Comparison of ENCODE assay signal across 9 cellular contexts in genomic region chr2:179274749-179275148, GRCh38. TPM values are rescaled to one million over a fixed set of nuclear protein-coding genes. Genes with fewer than 3 reads are reported as not detected.
A peak's percentile ranks its signal among the peaks of the same experiment; 100 is the strongest.
DNase-seq lines count a peak whose midpoint lies in the region; ATAC-seq, FAIRE-seq and TF ChIP-seq lines count a peak whose summit lies in the region.
"Had no signal": no experiment of that assay in that cellular context is flagged by ENCODE, and none has a peak within 500 bp of the region (broad histone marks: within the 10 kb centered on the region; RNA-seq: fewer than 3 reads in every experiment).

No MANE protein-coding gene starts in this region.

- H3K9me3 Mint-ChIP-seq in chondrocyte (ENCODE audit: low read depth) = no peaks in the 10 kb centered on the region
- no peaks in the 10 kb centered on the region for H3K9me3 Mint-ChIP-seq in activated T-cell treated with anti-CD3 and anti-CD28 coated beads, Interleukin-2, amount 50 U/mL, for 24 hours

- TF ChIP-seq CTCF in chondrocyte (IDR thresholded peaks at IDR 0.05) = no peak
- no peak for TF ChIP-seq CTCF in D721Med (IDR thresholded peaks at IDR 0.05; ENCODE audit: insufficient read depth, missing control alignments)

- no peaks in the 10 kb centered on the region for H3K36me3 Mint-ChIP-seq in chondrocyte (ENCODE audit: low read depth)
- H3K36me3 Mint-ChIP-seq in activated T-cell treated with anti-CD3 and anti-CD28 coated beads, Interleukin-2, amount 50 U/mL, for 24 hours (ENCODE audit: low read depth) = no peaks in the 10 kb centered on the region

- no peaks in the 10 kb centered on the region for H3K27me3 Mint-ChIP-seq in chondrocyte (ENCODE audit: low read depth)
- no peaks in the 10 kb centered on the region for H3K27me3 Mint-ChIP-seq in activated T-cell treated with anti-CD3 and anti-CD28 coated beads, Interleukin-2, amount 50 U/mL, for 24 hours

- peaks cover 47% of the 10 kb centered on the region for H3K4me1 Mint-ChIP-seq in chondrocyte (ENCODE audit: low read depth)
- H3K4me1 Mint-ChIP-seq in activated T-cell treated with anti-CD3 and anti-CD28 coated beads, Interleukin-2, amount 50 U/mL, for 24 hours (ENCODE audit: low read depth) = no peaks in the 10 kb centered on the region

- DNase-seq in GM12891 (ENCODE audit: insufficient read length, low spot score) = no peak
- DNase-seq in chondrocyte (ENCODE audit: low spot score) = no peak
- DNase-seq in NCI-H1930 (lab: John Stamatoyannopoulos, UW) = no peak
- DNase-seq in NCI-H2081 (lab: John Stamatoyannopoulos, UW) = no peak
- no peak for DNase-seq in D721Med (ENCODE audit: insufficient read length, low spot score)
- DNase-seq in activated T-cell treated with anti-CD3 and anti-CD28 coated beads, Interleukin-2, amount 50 U/mL, for 24 hours = no peak
- DNase-seq: endodermal cell had no signal

- TF ChIP-seq POLR2A in GM12891 (IDR thresholded peaks at IDR 0.05; ENCODE audit: low read depth, low read length) = no peak

- H3K4me3 Mint-ChIP-seq in chondrocyte (ENCODE audit: unreplicated experiment) = no peak overlapping the region
- H3K4me3 Mint-ChIP-seq in activated T-cell treated with anti-CD3 and anti-CD28 coated beads, Interleukin-2, amount 50 U/mL, for 24 hours = no peak overlapping the region
- H3K4me3 Mint-ChIP-seq: endodermal cell had no signal

- peak overlapping the region; percentile 74 for H3K27ac Mint-ChIP-seq in chondrocyte (ENCODE audit: unreplicated experiment)
- no peak overlapping the region for H3K27ac Mint-ChIP-seq in activated T-cell treated with anti-CD3 and anti-CD28 coated beads, Interleukin-2, amount 50 U/mL, for 24 hours
- H3K27ac Mint-ChIP-seq: endodermal cell had no signal

- peak; percentile 98 for ATAC-seq in GM21367 (IDR thresholded peaks at IDR 0.05; ENCODE audit: unreplicated experiment)
- ATAC-seq in HG03342 (IDR thresholded peaks at IDR 0.05; ENCODE audit: unreplicated experiment) = peak; percentile 99

- FAIRE-seq in GM12891 (lab: Jason Lieb, UNC) (peak; percentile 85), D721Med (lab: Jason Lieb, UNC) (no peak)

TF ChIP-seq in GM12891, 5 proteins besides CTCF, POLR2A, EP300 and RAD21:
- TF ChIP-seq PAX5 (IDR thresholded peaks at IDR 0.05; ENCODE audit: insufficient read depth, low read length, severe bottlenecking) (no peak), TAF1 (IDR thresholded peaks at IDR 0.05; ENCODE audit: low read depth, low read length) (no peak), POLR2AphosphoS5 (IDR thresholded peaks at IDR 0.05; ENCODE audit: low read depth, low read length) (no peak), POU2F2 (IDR thresholded peaks at IDR 0.05; ENCODE audit: low read depth, low read length) (no peak), SPI1 (IDR thresholded peaks at IDR 0.05; ENCODE audit: low read depth, low read length) (no peak)

RNA-seq across cellular contexts. Expression of gene SESTD1, which starts 10.1 kb away (rescaled TPM):
- polyA plus RNA-seq in GM12891 (2012; ENCODE audit: low read depth, missing spikeins) = 3.9 TPM
- total RNA-seq in chondrocyte = 67.0 to 101 TPM (median 97.7 TPM) in 3 replicates
